ENCODE assay signal across 8 cellular contexts in genomic region chr1:39387452-39387851, GRCh38.
DNase-seq lines count a peak whose midpoint lies in the region; ATAC-seq and TF ChIP-seq lines count a peak whose summit lies in the region.
"Had no signal": no experiment of that assay in that cellular context is flagged by ENCODE, and none has a peak within 500 bp of the region (broad histone marks: within the 10 kb centered on the region; RNA-seq: fewer than 3 reads in every experiment).

No MANE protein-coding gene starts in this region.

- H3K23ac ChIP-seq in trophoblast cell (ENCODE audit: low read length): no peak overlapping the region

- H3K4me2 ChIP-seq in OCI-LY7 (ENCODE audit: low read length) (no peak overlapping the region), trophoblast cell (ENCODE audit: low read length) (no peak overlapping the region)

- H2AFZ ChIP-seq in OCI-LY7 (ENCODE audit: low read length) (no peak overlapping the region), trophoblast cell (ENCODE audit: insufficient read depth, low read length, poor library complexity) (no peak overlapping the region)

- H4K12ac ChIP-seq in trophoblast cell (ENCODE audit: low read depth, low read length): no peak overlapping the region

- no peaks in the 10 kb centered on the region for H4K20me1 ChIP-seq in OCI-LY7 (ENCODE audit: insufficient read depth, low read length)

- H3K36me3 ChIP-seq in OCI-LY7 (ENCODE audit: insufficient read depth, low read length) (peaks cover 88% of the 10 kb centered on the region), trophoblast cell (ENCODE audit: control insufficient read depth in 1 of 2, insufficient read depth in 2 of 2, low read length in 2 of 2) (peaks cover 24 to 35% of the 10 kb centered on the region in 2 experiments)

- intact Hi-C loops in OCI-LY7 (cut with micrococcal nuclease; ENCODE audit: unreplicated experiment): no loop called here

- H3K18ac ChIP-seq in trophoblast cell (ENCODE audit: low read length): no peak overlapping the region

- H3K9me2 ChIP-seq in OCI-LY7 (ENCODE audit: insufficient read depth, low read length): no peaks in the 10 kb centered on the region

- DNase-seq in GM04504 (ENCODE audit: low read depth) (peak; percentile 71), OCI-LY7 (ENCODE audit: low spot score) (no peak), epithelial cell of esophagus (ENCODE audit: low read depth) (peak; percentile 54), trophoblast cell (peak; percentile 47 to 73), COR-L47 (lab: John Stamatoyannopoulos, UW) (no peak), NCI-H748 treated with DMSO at 0.1 percent for 48 hours (lab: John Stamatoyannopoulos, UW) (no peak)
- DNase-seq: NCI-H1930 had no signal

- TSS peak; percentile 74 for BruUV-seq in OCI-LY7 (replicated peaks; lab: Mats Ljungman, UMichigan)

- no peak overlapping the region for H2AK5ac ChIP-seq in trophoblast cell (ENCODE audit: low read length)

- H4K91ac ChIP-seq in trophoblast cell (ENCODE audit: low read depth, low read length): no peak overlapping the region

- H3K14ac ChIP-seq in trophoblast cell (ENCODE audit: low read length): no peak overlapping the region

- no peaks in the 10 kb centered on the region for H3K79me1 ChIP-seq in trophoblast cell (ENCODE audit: low read length)

- no peak overlapping the region for H2BK5ac ChIP-seq in trophoblast cell (ENCODE audit: low read depth, low read length, poor library complexity)

- POLR2A ChIA-PET in OCI-LY7 (lab: Charles Lee): interaction anchor here (1.1 kb wide), 1 partner anchor 75 kb away, joined by 3 read pairs; no protein-coding TSS in a partner anchor

- CTCF ChIA-PET in OCI-LY7 (lab: Charles Lee; ENCODE audit: unreplicated experiment): no interaction called here

- H3K9ac ChIP-seq in trophoblast cell (ENCODE audit: low read length): no peak overlapping the region

- H3K9me3 ChIP-seq in OCI-LY7 (ENCODE audit: low read length): no peaks in the 10 kb centered on the region
- no peaks in the 10 kb centered on the region for H3K9me3 ChIP-seq in trophoblast cell (ENCODE audit: insufficient read depth, low read depth, low read length)

- no peaks in the 10 kb centered on the region for H3K27me3 ChIP-seq in trophoblast cell (ENCODE audit: insufficient read depth, low read length)

- H3K4me3 ChIP-seq in OCI-LY7 (ENCODE audit: low read depth, low read length, poor library complexity, severe bottlenecking) (no peak overlapping the region), epithelial cell of esophagus (ENCODE audit: low read length) (no peak overlapping the region), trophoblast cell (ENCODE audit: low read depth, low read length) (no peak overlapping the region)

- H2BK120ac ChIP-seq in trophoblast cell (ENCODE audit: insufficient read depth, low read length, poor library complexity): no peak overlapping the region

- WGBS in trophoblast cell (ENCODE audit: extremely low coverage, insufficient coverage, insufficient read length): no CpG with 5 or more reads among the region's 4 CpGs

- H3K4ac ChIP-seq in trophoblast cell (ENCODE audit: low read depth, low read length): no peak overlapping the region

- no peak overlapping the region for H4K8ac ChIP-seq in trophoblast cell (ENCODE audit: low read depth, low read length)

- 0 out of 2 replicates have a peak, but pooled peaks have one; percentile 21 for TF ChIP-seq CTCF in OCI-LY7 (conservative IDR thresholded peaks at IDR 0.05; ENCODE audit: low read length)
- TF ChIP-seq CTCF in epithelial cell of esophagus (IDR thresholded peaks at IDR 0.05; ENCODE audit: insufficient read depth, low read depth, low read length, missing control alignments): no peak

- H3K27ac ChIP-seq in OCI-LY7 (ENCODE audit: low read depth, low read length, poor library complexity, severe bottlenecking): no peak overlapping the region
- peak overlapping the region; percentile 54 for H3K27ac ChIP-seq in trophoblast cell (ENCODE audit: low read depth, low read length)

- H3K79me2 ChIP-seq in OCI-LY7 (ENCODE audit: insufficient read depth, low read depth, low read length) (peaks cover 21% of the 10 kb centered on the region; the same call in 1 of the 2 replicates), trophoblast cell (ENCODE audit: control insufficient read depth, insufficient read depth, low read length, poor library complexity) (no peaks in the 10 kb centered on the region)

- H3K4me1 ChIP-seq in OCI-LY7 (ENCODE audit: insufficient read depth, low read length, poor library complexity, severe bottlenecking): no peaks in the 10 kb centered on the region
- peaks cover 4 to 9% of the 10 kb centered on the region in 2 experiments for H3K4me1 ChIP-seq in trophoblast cell (ENCODE audit: control insufficient read depth in 1 of 2, insufficient read depth in 2 of 2, low read length in 2 of 2)

- no peak for ATAC-seq in GM19328 (IDR thresholded peaks at IDR 0.05; ENCODE audit: unreplicated experiment)

- no peak overlapping the region for H2BK12ac ChIP-seq in trophoblast cell (ENCODE audit: low read length)

Comparison
In these comparisons a context has a peak if more than half of its experiments do, and no peak if none do; other contexts are left out.
1. DNase-seq: peak in GM04504 (single experiment), epithelial cell of esophagus (single experiment) and trophoblast cell (2 of 2); none in OCI-LY7 (single experiment), COR-L47 (single experiment) and NCI-H748 treated with DMSO at 0.1 percent for 48 hours (single experiment).